ENCODE assay signal across 8 cellular contexts in genomic region chr11:45662665-45663485, GRCh38. TPM values are rescaled to one million over a fixed set of nuclear protein-coding genes. Genes with fewer than 3 reads are reported as not detected.
DNase-seq lines count a peak whose midpoint lies in the region; ATAC-seq, FAIRE-seq and TF ChIP-seq lines count a peak whose summit lies in the region.

No MANE protein-coding gene starts in this region.

- no peaks in the 10 kb centered on the region for H3K79me2 ChIP-seq in HepG2 (ENCODE audit: insufficient read depth, low read length)

- H3K4me2 ChIP-seq in HepG2 (ENCODE audit: low read depth, low read length), result no peak overlapping the region

- no peak overlapping the region for H3K27ac ChIP-seq in HepG2 (ENCODE audit: extremely low read length, insufficient read depth, low read length)

- peaks cover 29 to 80% of the 10 kb centered on the region in 2 experiments for H3K27me3 ChIP-seq in HepG2 (ENCODE audit: control insufficient read depth in 1 of 2, insufficient read depth in 2 of 2, low read length in 2 of 2)

- peaks cover 8% of the 10 kb centered on the region; the same call in 1 of the 2 replicates for H4K20me1 ChIP-seq in HepG2 (ENCODE audit: insufficient read depth, low read length)

- no peak for TF ChIP-seq EP300 in HepG2 (IDR thresholded peaks at IDR 0.05; ENCODE audit: low read depth in 2 of 2, low read length in 2 of 2)
- no peak for TF ChIP-seq EP300 in HepG2 (CRISPR knock-in tag; IDR thresholded peaks at IDR 0.05; ENCODE audit: borderline replicate concordance)

- no peak overlapping the region for H2AFZ ChIP-seq in HepG2 (ENCODE audit: low read length)

- H3K9me3 ChIP-seq in HepG2 (ENCODE audit: low read length), result no peaks in the 10 kb centered on the region

- no peak overlapping the region for H3K9ac ChIP-seq in HepG2 (ENCODE audit: insufficient read depth, low read depth, low read length)

- peak overlapping the region; percentile 6 for H3K4me3 ChIP-seq in AG09309 (ENCODE audit: control insufficient read depth, low read depth, low read length)
- no peak overlapping the region for H3K4me3 ChIP-seq in HepG2 (replicated peaks in 1 of 3; ENCODE audit: insufficient read depth in 1 of 3, low read depth in 2 of 3, low read length in 3 of 3)

- no peak overlapping the region for H3K4me3 Mint-ChIP-seq in activated naive CD8-positive, alpha-beta T cell treated with anti-CD3 and anti-CD28 coated beads for 36 hours
- no peak overlapping the region for H3K4me3 Mint-ChIP-seq in stimulated activated naive B cell treated with anti-CD40 and anti-IgM and Interleukin-4, amounts not matched to agents 10 μg/mL and 1 μg/mL and 100 μg/mL, for 72 hours

- no peak overlapping the region for H3K27ac Mint-ChIP-seq in activated naive CD8-positive, alpha-beta T cell treated with anti-CD3 and anti-CD28 coated beads for 36 hours
- no peak overlapping the region for H3K27ac Mint-ChIP-seq in stimulated activated naive B cell treated with anti-CD40 and anti-IgM and Interleukin-4, amounts not matched to agents 10 μg/mL and 1 μg/mL and 100 μg/mL, for 72 hours

- TF ChIP-seq RAD21 in HepG2 (CRISPR knock-in tag; IDR thresholded peaks at IDR 0.05), result no peak

- no TSS peak for BruUV-seq in HepG2 (replicated peaks; lab: Mats Ljungman, UMichigan)

- CTCF ChIA-PET in HepG2 (lab: Yijun Ruan, JAX; ENCODE audit: low intra/inter-chr PET ratio, low total read pairs) (no interaction called here), GM10248 (lab: Yijun Ruan, JAX) (interaction anchor here (2.6 kb wide), 1 partner anchor 8 kb away, joined by 15 read pairs; no protein-coding TSS in a partner anchor)

- peaks cover 4% of the 10 kb centered on the region for H3K4me1 Mint-ChIP-seq in activated naive CD8-positive, alpha-beta T cell treated with anti-CD3 and anti-CD28 coated beads for 36 hours
- peaks cover 5 to 6% of the 10 kb centered on the region in 2 donors for H3K4me1 Mint-ChIP-seq in stimulated activated naive B cell treated with anti-CD40 and anti-IgM and Interleukin-4, amounts not matched to agents 10 μg/mL and 1 μg/mL and 100 μg/mL, for 72 hours

- no peak for TF ChIP-seq POLR2A in H54 (IDR thresholded peaks at IDR 0.05; ENCODE audit: low read depth, low read length)
- TF ChIP-seq POLR2A in HepG2 (IDR thresholded peaks at IDR 0.05; ENCODE audit: insufficient read depth in 1 of 2, low read depth in 2 of 2, low read length in 2 of 2), result no peak

- intact Hi-C loops in HepG2 (cut with micrococcal nuclease; ENCODE audit: unreplicated experiment), result no loop called here

- peaks cover 78% of the 10 kb centered on the region for H3K27me3 Mint-ChIP-seq in activated naive CD8-positive, alpha-beta T cell treated with anti-CD3 and anti-CD28 coated beads for 36 hours
- peaks cover 68 to 87% of the 10 kb centered on the region in 2 donors for H3K27me3 Mint-ChIP-seq in stimulated activated naive B cell treated with anti-CD40 and anti-IgM and Interleukin-4, amounts not matched to agents 10 μg/mL and 1 μg/mL and 100 μg/mL, for 72 hours

- TF ChIP-seq CTCF in AG09309 (IDR thresholded peaks at IDR 0.05; ENCODE audit: control insufficient read depth, insufficient read depth, low read depth, low read length, missing control alignments) (no peak), HepG2 (CRISPR knock-in tag; IDR thresholded peaks at IDR 0.05) (no peak), GM10248 (IDR thresholded peaks at IDR 0.05; ENCODE audit: control extremely low read depth, extremely low read depth, low read depth, missing control alignments) (no peak)

- DNase-seq in AG09309 (ENCODE audit: low read depth) (peak; percentile 71), H54 (ENCODE audit: insufficient read length, low spot score) (peak; percentile 96), HepG2 (ENCODE audit: low spot score) (peak; percentile 20), COR-L47 (lab: John Stamatoyannopoulos, UW) (no peak), middle frontal gyrus (ENCODE audit: extremely low spot score, low spot score) (no peak), GM10248 (ENCODE audit: extremely low spot score) (no peak)
- peak; percentile 44 for DNase-seq in activated naive CD8-positive, alpha-beta T cell treated with anti-CD3 and anti-CD28 coated beads for 36 hours
- DNase-seq in stimulated activated naive B cell treated with anti-CD40 and anti-IgM and Interleukin-4, amounts not matched to agents 10 μg/mL and 1 μg/mL and 100 μg/mL, for 72 hours, result no peak

- H3K4me1 ChIP-seq in HepG2 (ENCODE audit: insufficient read depth, low read length), result no peaks in the 10 kb centered on the region

- no peak for ATAC-seq in HepG2
- no peak for ATAC-seq in stimulated activated naive B cell treated with anti-CD40 and anti-IgM and Interleukin-4, amounts not matched to agents 10 μg/mL and 1 μg/mL and 100 μg/mL, for 72 hours (replicated peaks)

- whole genome bisulfite sequencing in HepG2 (ENCODE audit: low lambda C conversion rate), result 26% methylated on average over 10 of the region's 14 CpGs

- H3K36me3 ChIP-seq in HepG2 (replicated peaks in 1 of 2; ENCODE audit: control insufficient read depth in 1 of 2, insufficient read depth in 2 of 2, low read length in 2 of 2), result no peaks in the 10 kb centered on the region

- in situ Hi-C loops in HepG2 (cut with HindIII; ENCODE audit: extremely low pct_ligation_motif_present, low pct_unique_long_range_greater_than_20kb), result no loop called here

- H3K36me3 Mint-ChIP-seq in activated naive CD8-positive, alpha-beta T cell treated with anti-CD3 and anti-CD28 coated beads for 36 hours, result no peaks in the 10 kb centered on the region
- no peaks in the 10 kb centered on the region for H3K36me3 Mint-ChIP-seq in stimulated activated naive B cell treated with anti-CD40 and anti-IgM and Interleukin-4, amounts not matched to agents 10 μg/mL and 1 μg/mL and 100 μg/mL, for 72 hours

- POLR2A ChIA-PET in HepG2 (lab: Yijun Ruan, JAX), result no interaction called here
- POLR2A ChIA-PET in GM10248 (lab: Yijun Ruan, JAX), result no interaction called here

- H3K9me3 Mint-ChIP-seq in activated naive CD8-positive, alpha-beta T cell treated with anti-CD3 and anti-CD28 coated beads for 36 hours, result no peaks in the 10 kb centered on the region
- H3K9me3 Mint-ChIP-seq in stimulated activated naive B cell treated with anti-CD40 and anti-IgM and Interleukin-4, amounts not matched to agents 10 μg/mL and 1 μg/mL and 100 μg/mL, for 72 hours, result no peaks in the 10 kb centered on the region

- FAIRE-seq in H54 (lab: Jason Lieb, UNC), result no peak
- no peak for FAIRE-seq in HepG2 (lab: Jason Lieb, UNC)

TF ChIP-seq in HepG2, 621 proteins besides CTCF, POLR2A, EP300 and RAD21 (continues in another document):
- TF ChIP-seq MAZ (IDR thresholded peaks at IDR 0.05; ENCODE audit: borderline replicate concordance, low read depth, low read length) (no peak), MAZ (CRISPR knock-in tag; IDR thresholded peaks at IDR 0.05; ENCODE audit: low read depth) (no peak), DMTF1 (CRISPR knock-in tag; IDR thresholded peaks at IDR 0.05) (no peak), SRSF1 (optimal IDR thresholded peaks at IDR 0.05; ENCODE audit: low read depth, low read length) (no peak), GATA4 (IDR thresholded peaks at IDR 0.05; ENCODE audit: borderline replicate concordance, low read depth) (no peak)

RNA-seq across cellular contexts. Expression of gene CHST1, which starts 2.5 kb away (rescaled TPM):
- not detected for total RNA-seq in activated naive CD8-positive, alpha-beta T cell treated with anti-CD3 and anti-CD28 coated beads for 36 hours
- not detected in 2 replicates for total RNA-seq in HepG2 (2016; rRNA removed; fragmentation: Illumina TruSeq; extraction: Trizol)
- not detected in 2 replicates for total RNA-seq in HepG2 (2016; cell fraction: cytosol; rRNA removed; fragmentation: Illumina TruSeq; extraction: Trizol; ENCODE audit: low read depth)
- total RNA-seq in HepG2 (2016; cell fraction: insoluble cytoplasmic fraction; rRNA removed; fragmentation: Illumina TruSeq; extraction: Trizol), result not detected in 2 replicates
- total RNA-seq in HepG2 (2016; cell fraction: membrane; rRNA removed; fragmentation: Illumina TruSeq; extraction: Trizol), result not detected in 2 replicates
- total RNA-seq in HepG2 (2016; cell fraction: nucleus; rRNA removed; fragmentation: Illumina TruSeq; extraction: Trizol), result not detected in 2 replicates
- not detected in 2 replicates for polyA plus RNA-seq in HepG2 (2011; rRNA removed)
- polyA plus RNA-seq in HepG2 (2011; cell fraction: cytosol; rRNA removed), result not detected in 2 replicates
- polyA plus RNA-seq in HepG2 (2011; cell fraction: nucleus; rRNA removed), result not detected in 2 replicates
- not detected in 2 replicates for polyA plus RNA-seq in HepG2 (2012)
- polyA plus RNA-seq in HepG2 (2016; cell fraction: cytosol; fragmentation: Illumina TruSeq; extraction: Trizol; ENCODE audit: low read depth), result not detected in 2 replicates
- polyA plus RNA-seq in HepG2 (2016; cell fraction: insoluble cytoplasmic fraction; fragmentation: Illumina TruSeq; extraction: Trizol; ENCODE audit: low read depth), result not detected in 2 replicates
- not detected in 2 replicates for polyA plus RNA-seq in HepG2 (2016; cell fraction: membrane; fragmentation: Illumina TruSeq; extraction: Trizol; ENCODE audit: low read depth)
- polyA plus RNA-seq in HepG2 (2016; cell fraction: nucleus; fragmentation: Illumina TruSeq; extraction: Trizol; ENCODE audit: insufficient read depth, low read depth), result not detected in 2 replicates
- polyA minus RNA-seq in HepG2 (2011; rRNA and poly(A)+ RNA removed; ENCODE audit: low replicate concordance), result not detected in 2 replicates
- polyA minus RNA-seq in HepG2 (2011; cell fraction: cytosol; rRNA and poly(A)+ RNA removed), result not detected in 2 replicates
- polyA minus RNA-seq in HepG2 (2011; cell fraction: nucleus; rRNA and poly(A)+ RNA removed), result not detected in 2 replicates

Comparison
In these comparisons a context has a peak if more than half of its experiments do, and no peak if none do; other contexts are left out.
1. DNase-seq: peak in AG09309 (single experiment), H54 (single experiment), activated naive CD8-positive, alpha-beta T cell treated with anti-CD3 and anti-CD28 coated beads for 36 hours (single experiment) and HepG2 (single experiment); none in COR-L47 (single experiment), middle frontal gyrus (single experiment), GM10248 (single experiment) and stimulated activated naive B cell treated with anti-CD40 and anti-IgM and Interleukin-4, amounts not matched to agents 10 μg/mL and 1 μg/mL and 100 μg/mL, for 72 hours (single experiment).